Comparison of ENCODE assay signal across 19 cellular contexts in the genomic region with DNA sequence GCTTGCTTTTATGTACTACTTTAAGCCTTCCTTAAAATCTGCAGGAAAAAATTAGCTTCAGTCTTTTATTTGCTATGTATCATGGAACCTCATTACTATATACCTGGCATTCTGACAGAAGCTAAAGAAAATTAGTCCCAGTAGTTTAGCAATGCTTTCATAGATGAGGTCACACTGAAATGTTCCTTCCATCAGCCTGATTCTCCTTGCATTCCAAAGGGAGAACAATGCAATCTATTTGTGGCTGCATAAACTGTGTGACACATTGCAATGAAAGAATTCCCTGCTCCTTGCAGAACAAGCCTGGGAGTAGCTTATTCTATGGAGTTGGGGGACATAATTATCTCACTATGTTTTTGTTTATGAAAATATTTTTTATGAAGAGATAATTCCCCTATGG.
A peak's percentile ranks its signal among the peaks of the same experiment; 100 is the strongest.
DNase-seq lines count a peak whose midpoint lies in the region; ATAC-seq and TF ChIP-seq lines count a peak whose summit lies in the region.
"Had no signal": no experiment of that assay in that cellular context is flagged by ENCODE, and none has a peak within 500 bp of the region (broad histone marks: within the 10 kb centered on the region; RNA-seq: fewer than 3 reads in every experiment).

No MANE protein-coding gene starts in this region.

- no peak for TF ChIP-seq POLR2A in transverse colon (IDR thresholded peaks at IDR 0.05)

- in situ Hi-C loops in GM13977 (cut with MboI; ENCODE audit: low pct_unique_long_range_greater_than_20kb, low sequenced_read_pairs, unreplicated experiment) = no loop called here
- in situ Hi-C loops in transverse colon (cut with MboI; ENCODE audit: low pct_ligation_motif_present in 1 of 4, low pct_unique_long_range_greater_than_20kb in 1 of 4, low sequenced_read_pairs in 3 of 4) = no loop called here

- no peaks in the 10 kb centered on the region for H3K9me2 ChIP-seq in PC-3 (replicated peaks; ENCODE audit: low read length)

- H3K9ac ChIP-seq in PC-3 (ENCODE audit: low read length) = no peak overlapping the region

- no peak overlapping the region for H2AFZ ChIP-seq in PC-3 (ENCODE audit: low read length)

- no TSS peak for BruUV-seq in PC-3 (replicated peaks; lab: Mats Ljungman, UMichigan)

- H3K9me3 ChIP-seq in PC-3 (ENCODE audit: low read length) = peaks cover 32% of the 10 kb centered on the region
- no peaks in the 10 kb centered on the region for H3K9me3 ChIP-seq in transverse colon
- H3K9me3 ChIP-seq: esophagus muscularis mucosa, MG63, right lobe of liver, upper lobe of right lung had no signal

- no peaks in the 10 kb centered on the region for H3K27me3 ChIP-seq in PC-3 (ENCODE audit: low read length)
- H3K27me3 ChIP-seq in transverse colon = no peaks in the 10 kb centered on the region
- H3K27me3 ChIP-seq: esophagus muscularis mucosa, MG63, right lobe of liver, upper lobe of right lung had no signal

- no peaks in the 10 kb centered on the region for H3K79me2 ChIP-seq in PC-3 (ENCODE audit: low read length)

- H3K4me2 ChIP-seq in PC-3 (ENCODE audit: low read length) = no peak overlapping the region

- no peaks in the 10 kb centered on the region for H4K20me1 ChIP-seq in PC-3 (ENCODE audit: low read length)

- CTCF ChIA-PET in PC-3 (lab: Charles Lee) = no interaction called here

- DNase-seq in PC-3 (no peak), dermis blood vessel endothelial cell (peak; percentile 27), iPS-NIHi7 (ENCODE audit: extremely low spot score) (peak; percentile 7), skeletal muscle cell (ENCODE audit: low read depth) (peak; percentile 56), GM13977 (ENCODE audit: low spot score) (no peak), transverse colon (no peak), SIG-M5 treated with dmso at 0.1 percent for 504 hours (lab: John Stamatoyannopoulos, UW; ENCODE audit: unreplicated experiment) (no peak)
- DNase-seq: activated CD4-positive, alpha-beta T cell treated with anti-CD3 and anti-CD28 coated beads for 48 hours; activated naive CD8-positive, alpha-beta T cell treated with anti-CD3 and anti-CD28 coated beads, Interleukin-2, amount 10 ng/mL, durations not matched to agents 7 days and 5 days; CD4-positive, alpha-beta T cell; MG63; NCI-H187; right lobe of liver; stimulated activated CD4-positive, alpha-beta T cell treated with anti-CD3 and anti-CD28 coated beads, Interleukin-4, amount 100 ng/mL, for 24 hours; upper lobe of right lung had no signal

- TF ChIP-seq CTCF in PC-3 (conservative IDR thresholded peaks at IDR 0.05; ENCODE audit: low read depth, low read length) (no peak), GM13977 (IDR thresholded peaks at IDR 0.05; ENCODE audit: extremely low read depth, insufficient read depth, missing control alignments) (no peak), transverse colon (IDR thresholded peaks at IDR 0.05) (no peak)

- ATAC-seq in PC-3 = peak; percentile 64
- no peak for ATAC-seq in HG03139 (IDR thresholded peaks at IDR 0.05; ENCODE audit: unreplicated experiment)
- ATAC-seq: right lobe of liver, upper lobe of right lung had no signal

- H3K27ac ChIP-seq in PC-3 (ENCODE audit: low read length) (no peak overlapping the region), transverse colon (no peak overlapping the region)
- H3K27ac ChIP-seq: coronary artery, right lobe of liver, RWPE1, upper lobe of right lung had no signal

- POLR2A ChIA-PET in PC-3 (lab: Charles Lee; ENCODE audit: unreplicated experiment) = no interaction called here

- no peaks in the 10 kb centered on the region for H3F3A ChIP-seq in PC-3 (ENCODE audit: low read length, unreplicated experiment)

- no peak overlapping the region for H3K4me3 ChIP-seq in PC-3 (ENCODE audit: low read length)
- H3K4me3 ChIP-seq in skeletal muscle cell (ENCODE audit: low read depth, low read length) = no peak overlapping the region
- H3K4me3 ChIP-seq in transverse colon = no peak overlapping the region
- H3K4me3 ChIP-seq: coronary artery, esophagus muscularis mucosa, MG63, right lobe of liver, upper lobe of right lung had no signal

- H3K36me3 ChIP-seq in PC-3 (ENCODE audit: low read depth, low read length) (no peaks in the 10 kb centered on the region), transverse colon (no peaks in the 10 kb centered on the region)
- H3K36me3 ChIP-seq: esophagus muscularis mucosa, MG63, right lobe of liver, upper lobe of right lung had no signal

- intact Hi-C loops in PC-3 (cut with micrococcal nuclease) = no loop called here
- intact Hi-C loops in transverse colon (cut with DNase I; ENCODE audit: low total_unique reads) = no loop called here

- H3K4me1 ChIP-seq in PC-3 (ENCODE audit: insufficient read depth, low read length) (no peaks in the 10 kb centered on the region), transverse colon (no peaks in the 10 kb centered on the region)
- H3K4me1 ChIP-seq: right lobe of liver, upper lobe of right lung had no signal

- no peak for TF ChIP-seq EP300 in transverse colon (IDR thresholded peaks at IDR 0.05; ENCODE audit: low read depth)

Comparison
In these comparisons a context has a peak if more than half of its experiments do, and no peak if none do; other contexts are left out.
1. DNase-seq: peak in dermis blood vessel endothelial cell (single experiment), iPS-NIHi7 (single experiment) and skeletal muscle cell (single experiment); none in PC-3 (single experiment), GM13977 (single experiment), transverse colon (single experiment) and SIG-M5 treated with dmso at 0.1 percent for 504 hours (single experiment).